In the genomic region with DNA sequence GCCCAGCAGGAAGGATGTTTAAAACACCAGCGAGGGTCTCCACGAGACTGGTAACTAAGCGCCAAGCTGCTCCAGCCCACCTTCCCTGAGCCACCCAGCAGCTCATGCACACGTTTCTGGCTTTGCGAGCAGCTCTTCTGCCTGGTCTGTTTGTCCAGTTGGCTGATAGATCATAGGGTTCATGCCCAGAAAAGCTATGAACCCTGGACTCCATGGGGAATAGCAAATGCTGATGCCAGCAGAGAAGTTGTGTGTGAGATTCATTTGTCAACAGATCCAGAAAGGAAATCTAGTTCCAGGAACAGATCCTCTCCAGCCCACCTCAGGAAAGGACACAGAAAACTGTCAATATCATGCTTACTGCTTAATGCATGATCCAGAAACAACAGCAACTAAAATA, we compare ENCODE assay signal across 24 cellular contexts. TPM values are rescaled to one million over a fixed set of nuclear protein-coding genes. Genes with fewer than 3 reads are reported as not detected.
A peak's percentile ranks its signal among the peaks of the same experiment; 100 is the strongest.
DNase-seq lines count a peak whose midpoint lies in the region; ATAC-seq, FAIRE-seq and TF ChIP-seq lines count a peak whose summit lies in the region.
"Had no signal": no experiment of that assay in that cellular context is flagged by ENCODE, and none has a peak within 500 bp of the region (broad histone marks: within the 10 kb centered on the region; RNA-seq: fewer than 3 reads in every experiment).

No MANE protein-coding gene starts in this region.

- H3K27me3 Mint-ChIP-seq in endodermal cell (ENCODE audit: insufficient read depth), result peaks cover 3% of the 10 kb centered on the region

- H3K9me3 ChIP-seq in endodermal cell (ENCODE audit: control insufficient read depth, low read length) (no peaks in the 10 kb centered on the region), kidney (ENCODE audit: control insufficient read depth in 1 of 2, low read length in 2 of 2) (no peaks in the 10 kb centered on the region), right lobe of liver (no peaks in the 10 kb centered on the region), sigmoid colon (no peaks in the 10 kb centered on the region)
- H3K9me3 ChIP-seq: BE2C had no signal

- TF ChIP-seq CTCF in endodermal cell (conservative IDR thresholded peaks at IDR 0.05) (no peak), kidney (IDR thresholded peaks at IDR 0.05; ENCODE audit: borderline replicate concordance, extremely low read depth, insufficient read depth) (no peak), right lobe of liver (IDR thresholded peaks at IDR 0.05) (no peak), sigmoid colon (IDR thresholded peaks at IDR 0.05) (no peak)

- peaks cover 4% of the 10 kb centered on the region for H3K4me1 Mint-ChIP-seq in endodermal cell

- H3K36me3 ChIP-seq in endodermal cell (ENCODE audit: control insufficient read depth, insufficient read depth, low read length) (no peaks in the 10 kb centered on the region), kidney (ENCODE audit: control insufficient read depth in 1 of 2, insufficient read depth in 2 of 2, low read length in 2 of 2) (no peaks in the 10 kb centered on the region), right lobe of liver (no peaks in the 10 kb centered on the region), sigmoid colon (no peaks in the 10 kb centered on the region)
- H3K36me3 ChIP-seq: BE2C, BLaER1 had no signal

- 77 to 82% methylated on average over 5 of the region's 5 CpGs for WGBS in endodermal cell (ENCODE audit: insufficient coverage in 1 of 2, insufficient read length in 1 of 2), 2 experiments
- 30% methylated on average over 5 of the region's 5 CpGs for WGBS in right lobe of liver (ENCODE audit: insufficient coverage, low coverage, low lambda C conversion rate, missing lambda C conversion rate)
- 80 to 81% methylated on average over 5 of the region's 5 CpGs for WGBS in sigmoid colon, 2 donors

- H3K4me1 ChIP-seq in endodermal cell (ENCODE audit: control insufficient read depth, insufficient read depth, low read length), result no peaks in the 10 kb centered on the region
- peaks cover 0 to 3% of the 10 kb centered on the region in 2 donors for H3K4me1 ChIP-seq in kidney (ENCODE audit: control insufficient read depth in 1 of 2, insufficient read depth in 1 of 2, low read depth in 1 of 2, low read length in 2 of 2)
- peaks cover 0 to 17% (median 5%) of the 10 kb centered on the region in 4 donors for H3K4me1 ChIP-seq in right lobe of liver
- peaks cover 0 to 6% (median 2%) of the 10 kb centered on the region in 4 donors for H3K4me1 ChIP-seq in sigmoid colon
- H3K4me1 ChIP-seq: BLaER1 had no signal

- no peak overlapping the region for H3K27ac Mint-ChIP-seq in endodermal cell
- H3K27ac Mint-ChIP-seq: CD14-positive monocyte; CD4-positive, alpha-beta memory T cell; CD4-positive, CD25-positive, alpha-beta regulatory T cell had no signal

- H3K9me3 Mint-ChIP-seq in endodermal cell, result peaks cover 12% of the 10 kb centered on the region

- H3K27me3 ChIP-seq in endodermal cell (ENCODE audit: control insufficient read depth, insufficient read depth, low read length, poor library complexity, severe bottlenecking) (no peaks in the 10 kb centered on the region), right lobe of liver (no peaks in the 10 kb centered on the region), sigmoid colon (peaks cover 0 to 14% (median 0%) of the 10 kb centered on the region in 3 donors)
- H3K27me3 ChIP-seq: BE2C, BLaER1 had no signal

- H3K36me3 Mint-ChIP-seq in endodermal cell (ENCODE audit: low read depth), result no peaks in the 10 kb centered on the region
- H3K36me3 Mint-ChIP-seq: CD14-positive monocyte; CD4-positive, alpha-beta memory T cell; CD4-positive, CD25-positive, alpha-beta regulatory T cell; CD8-positive, alpha-beta memory T cell had no signal

- no peak overlapping the region for H3K4me3 ChIP-seq in endodermal cell (ENCODE audit: low read length)
- no peak overlapping the region for H3K4me3 ChIP-seq in kidney (ENCODE audit: low read length in 2 of 2)
- no peak overlapping the region for H3K4me3 ChIP-seq in right lobe of liver
- H3K4me3 ChIP-seq in sigmoid colon, result no peak overlapping the region
- H3K4me3 ChIP-seq: BLaER1 had no signal

- no peak for TF ChIP-seq EP300 in sigmoid colon (IDR thresholded peaks at IDR 0.05)

- FAIRE-seq in kidney (lab: Jason Lieb, UNC), result no peak
- FAIRE-seq: A204.1, G401.6, GM12891, GM19239 had no signal

- ATAC-seq in right lobe of liver, result peak; percentile 84 to 91 (median 90)
- ATAC-seq in HG02840 (IDR thresholded peaks at IDR 0.05; ENCODE audit: low FRiP score, unreplicated experiment), result no peak

- H3K9ac ChIP-seq in endodermal cell (ENCODE audit: extremely low read depth, low read length, poor library complexity, severe bottlenecking), result no peak overlapping the region
- H3K9ac ChIP-seq in kidney (ENCODE audit: low read length in 2 of 2), result no peak overlapping the region
- H3K9ac ChIP-seq: BLaER1 had no signal

- H3K4me3 Mint-ChIP-seq in endodermal cell, result no peak overlapping the region
- H3K4me3 Mint-ChIP-seq: CD14-positive monocyte; CD4-positive, alpha-beta memory T cell; CD4-positive, CD25-positive, alpha-beta regulatory T cell; CD8-positive, alpha-beta memory T cell had no signal

- TF ChIP-seq POLR2A in right lobe of liver (IDR thresholded peaks at IDR 0.05) (no peak), sigmoid colon (IDR thresholded peaks at IDR 0.05) (no peak)

- intact Hi-C loops in kidney (cut with DNase I) (no loop called here), right lobe of liver (cut with DNase I) (no loop called here), sigmoid colon (cut with DNase I) (loop anchor here (10.0 kb wide), 1 partner anchor 699 kb away; no protein-coding TSS in a partner anchor)

- DNase-seq in endodermal cell, result peak; percentile 29
- peak; percentile 46 for DNase-seq in kidney
- DNase-seq in right lobe of liver, result peak in 1 of 3 donors; percentile 74
- DNase-seq in sigmoid colon, result peak; percentile 20
- no peak for DNase-seq in activated CD8-positive, alpha-beta memory T cell treated with anti-CD3 and anti-CD28 coated beads, Interleukin-2, amount 50 U/mL, for 4 hours
- DNase-seq in SK-N-DZ (ENCODE audit: low spot score), result no peak
- DNase-seq: 8988T; ACHN; BE2C; C1 segment of cervical spinal cord; CD4-positive, alpha-beta memory T cell; CD4-positive, CD25-positive, alpha-beta regulatory T cell; CD8-positive, alpha-beta memory T cell; COR-L47; DMS79 treated with DMSO at 0.1 percent for 48 hours; GF-D8 had no signal

- H3K27ac ChIP-seq in endodermal cell (ENCODE audit: low read depth, low read length), result no peak overlapping the region
- no peak overlapping the region for H3K27ac ChIP-seq in kidney (ENCODE audit: low read depth in 2 of 2, low read length in 2 of 2)
- no peak overlapping the region for H3K27ac ChIP-seq in right lobe of liver
- H3K27ac ChIP-seq in sigmoid colon, result no peak overlapping the region
- H3K27ac ChIP-seq: BLaER1 had no signal

RNA-seq across cellular contexts. Expression of gene RIMBP2, which starts 28.2 kb away (rescaled TPM):
- total RNA-seq in endodermal cell (1 to 10 TPM in 1 of 2 donors, under 1 TPM in 1; 0.13 to 3.4 TPM), kidney (51.7 TPM), right lobe of liver (under 1 TPM in 2 of 6 experiments, not detected in 4; 0.04 to 0.19 TPM), sigmoid colon (1 to 10 TPM; 1.2 to 5.5 (median 2.7) TPM)
- polyA plus RNA-seq in endodermal cell (2013, experiment 1 of 2), result 8.4 TPM
- polyA plus RNA-seq in endodermal cell (2013, experiment 2 of 2), result 11.0 TPM
- polyA plus RNA-seq in kidney (ENCODE audit: insufficient read depth, low read depth, low replicate concordance) (2.8 TPM), sigmoid colon (1 to 10 TPM in 1 of 3 donors, under 1 TPM in 2; under 0.01 to 1.7 (median 0.23) TPM)
- polyA plus RNA-seq in SK-N-DZ (2014; cell fraction: cytosol; rRNA removed), result 58.4 and 88.5 TPM in 2 replicates
- polyA plus RNA-seq in SK-N-DZ (2014; cell fraction: nucleus; rRNA removed), result 154 and 333 TPM in 2 replicates
- total RNA-seq: CD4-positive, CD25-positive, alpha-beta regulatory T cell; CD8-positive, alpha-beta memory T cell had no signal
- polyA plus RNA-seq: AG04450; CD14-positive monocyte; CD4-positive, alpha-beta memory T cell; CD4-positive, CD25-positive, alpha-beta regulatory T cell; CD8-positive, alpha-beta memory T cell had no signal

Comparison
In these comparisons a context has a peak if more than half of its experiments do, and no peak if none do; other contexts are left out.
1. DNase-seq: peak in endodermal cell (single experiment), kidney (single experiment) and sigmoid colon (single experiment); none in activated CD8-positive, alpha-beta memory T cell treated with anti-CD3 and anti-CD28 coated beads, Interleukin-2, amount 50 U/mL, for 4 hours (single experiment) and SK-N-DZ (single experiment).